ENCODE assay signal across 18 cellular contexts in genomic region chr4:52028970-52029369, GRCh38. TPM values are rescaled to one million over a fixed set of nuclear protein-coding genes. Genes with fewer than 3 reads are reported as not detected.
DNase-seq lines count a peak whose midpoint lies in the region; ATAC-seq and TF ChIP-seq lines count a peak whose summit lies in the region.
"Had no signal": no experiment of that assay in that cellular context is flagged by ENCODE, and none has a peak within 500 bp of the region (broad histone marks: within the 10 kb centered on the region; RNA-seq: fewer than 3 reads in every experiment).

No MANE protein-coding gene starts in this region.

- H3K27ac Mint-ChIP-seq in glutamatergic neuron (ENCODE audit: unreplicated experiment), result no peak overlapping the region
- H3K27ac Mint-ChIP-seq: activated T-helper 2 cell treated with anti-CD3 and anti-CD28 coated beads, Interferon-gamma antibody, Interleukin-2, Interleukin-4, amounts not matched to agents 10 μg/mL and 5 μg/mL and 100 μg/mL, durations not matched to agents 14 hours and 24 hours and 36 hours; B cell; immature natural killer cell had no signal

- DNase-seq in AG08395 (ENCODE audit: low spot score), result peak; percentile 68
- peak; percentile 40 for DNase-seq in HS-5 (ENCODE audit: low read depth)
- peak; percentile 31 for DNase-seq in amniotic stem cell (lab: John Stamatoyannopoulos, UW)
- DNase-seq in fibroblast of villous mesenchyme (ENCODE audit: low read depth), result peak; percentile 42
- DNase-seq in glutamatergic neuron, result no peak
- DNase-seq in lower leg skin (ENCODE audit: low spot score in 2 of 2), result no peak
- DNase-seq in NCI-H524 treated with DMSO at 0.1 percent for 48 hours (lab: John Stamatoyannopoulos, UW), result no peak
- DNase-seq: anterior cingulate cortex; immature natural killer cell; NCI-H1417; NCI-H345; stimulated activated naive CD4-positive, alpha-beta T cell had no signal

- H3K36me3 Mint-ChIP-seq in glutamatergic neuron (ENCODE audit: unreplicated experiment), result peaks cover 4% of the 10 kb centered on the region
- H3K36me3 Mint-ChIP-seq: immature natural killer cell had no signal

- peaks cover 3% of the 10 kb centered on the region for H3K4me1 Mint-ChIP-seq in glutamatergic neuron (ENCODE audit: low read depth, unreplicated experiment)
- H3K4me1 Mint-ChIP-seq: B cell had no signal

- peaks cover 2% of the 10 kb centered on the region for H3K27me3 Mint-ChIP-seq in glutamatergic neuron (ENCODE audit: unreplicated experiment)
- H3K27me3 Mint-ChIP-seq: B cell had no signal

- TF ChIP-seq CTCF in fibroblast of villous mesenchyme (IDR thresholded peaks at IDR 0.05; ENCODE audit: insufficient read depth, low read depth, low read length) (no peak), glutamatergic neuron (IDR thresholded peaks at IDR 0.05; ENCODE audit: partially characterized antibody, unreplicated experiment) (no peak), lower leg skin (IDR thresholded peaks at IDR 0.05) (no peak)

- no peak overlapping the region for H3K4me3 ChIP-seq in fibroblast of villous mesenchyme (ENCODE audit: low read depth, low read length)
- H3K4me3 ChIP-seq in lower leg skin (ENCODE audit: low read depth, poor library complexity, severe bottlenecking), result no peak overlapping the region
- H3K4me3 ChIP-seq: K562, upper lobe of left lung had no signal

- TF ChIP-seq POLR2A in lower leg skin (IDR thresholded peaks at IDR 0.05), result no peak

- H3K4me3 Mint-ChIP-seq in glutamatergic neuron (ENCODE audit: unreplicated experiment), result no peak overlapping the region
- H3K4me3 Mint-ChIP-seq: B cell, immature natural killer cell had no signal

- intact Hi-C loops in lower leg skin (cut with DNase I; ENCODE audit: low total_unique reads), result no loop called here

- ATAC-seq in GM21367 (IDR thresholded peaks at IDR 0.05; ENCODE audit: unreplicated experiment), result no peak
- ATAC-seq: K562 had no signal

- WGBS in lower leg skin, 2 donors, result 70 to 75% methylated on average over 1 of the region's 1 CpG

- H3K9me3 Mint-ChIP-seq in glutamatergic neuron (ENCODE audit: unreplicated experiment), result no peaks in the 10 kb centered on the region
- H3K9me3 Mint-ChIP-seq: activated T-helper 2 cell treated with anti-CD3 and anti-CD28 coated beads, Interferon-gamma antibody, Interleukin-2, Interleukin-4, amounts not matched to agents 10 μg/mL and 5 μg/mL and 100 μg/mL, durations not matched to agents 14 hours and 24 hours and 36 hours; immature natural killer cell had no signal

RNA-seq across cellular contexts. Expression of gene LRRC66, which starts 8.8 kb away (rescaled TPM):
- 0.32 and 0.43 TPM in 2 replicates for total RNA-seq in fibroblast of villous mesenchyme
- 1.5 TPM for total RNA-seq in glutamatergic neuron (ENCODE audit: unreplicated experiment)
- not detected for total RNA-seq in lower leg skin
- total RNA-seq: K562, SK-MEL-5 had no signal

RNA-seq across cellular contexts. Expression of gene SGCB, which starts 9.1 kb away (rescaled TPM):
- 21.3 and 37.6 TPM in 2 replicates for total RNA-seq in fibroblast of villous mesenchyme
- 169 TPM for total RNA-seq in glutamatergic neuron (ENCODE audit: unreplicated experiment)
- total RNA-seq in lower leg skin, result 1 to 10 TPM; 5.6 to 9.0 (median 6.8) TPM

RNA-seq across cellular contexts. Expression of gene SPATA18, which starts 22.1 kb away (rescaled TPM):
- 7.7 and 18.1 TPM in 2 replicates for total RNA-seq in fibroblast of villous mesenchyme
- total RNA-seq in glutamatergic neuron (ENCODE audit: unreplicated experiment), result 3.9 TPM
- 10 to 100 TPM in 3 of 4 donors, 1 to 10 TPM in 1; 8.5 to 31.8 (median 11.8) TPM for total RNA-seq in lower leg skin
- total RNA-seq: SK-MEL-5 had no signal

Comparison
In these comparisons a context has a peak if more than half of its experiments do, and no peak if none do; other contexts are left out.
1. DNase-seq: peak in AG08395 (single experiment), HS-5 (single experiment), amniotic stem cell (single experiment) and fibroblast of villous mesenchyme (single experiment); none in glutamatergic neuron (single experiment), lower leg skin (0 of 2) and NCI-H524 treated with DMSO at 0.1 percent for 48 hours (single experiment).